2 cellular contexts compared by ENCODE assay signal in genomic region chr7:653829-654764, GRCh38.
TF ChIP-seq lines count a peak whose summit lies in the region.

No MANE protein-coding gene starts in this region.

TF ChIP-seq in HepG2, 621 proteins besides CTCF, POLR2A, EP300 and RAD21 (continues in another document):
- TF ChIP-seq ZNF207 (IDR thresholded peaks at IDR 0.05; ENCODE audit: borderline replicate concordance) (no peak), MLLT10 (CRISPR knock-in tag; IDR thresholded peaks at IDR 0.05) (no peak), ZBTB20 (CRISPR knock-in tag; IDR thresholded peaks at IDR 0.05; ENCODE audit: borderline replicate concordance, low read depth) (no peak), ZBTB37 (CRISPR knock-in tag; IDR thresholded peaks at IDR 0.05) (no peak), PRPF4 (IDR thresholded peaks at IDR 0.05; ENCODE audit: low read depth, low read length, poor library complexity, severe bottlenecking) (no peak), ZFP1 (CRISPR knock-in tag; IDR thresholded peaks at IDR 0.05) (no peak), RFXAP (CRISPR knock-in tag; IDR thresholded peaks at IDR 0.05; ENCODE audit: borderline replicate concordance) (no peak), ZNF629 (CRISPR knock-in tag; conservative IDR thresholded peaks at IDR 0.05) (no peak), ZNF317 (CRISPR knock-in tag; IDR thresholded peaks at IDR 0.05) (no peak), MAZ (IDR thresholded peaks at IDR 0.05; ENCODE audit: borderline replicate concordance, low read depth, low read length) (no peak), MAZ (CRISPR knock-in tag; IDR thresholded peaks at IDR 0.05; ENCODE audit: low read depth) (no peak), TBX2 (CRISPR knock-in tag; IDR thresholded peaks at IDR 0.05; ENCODE audit: borderline replicate concordance) (no peak), ZNF883 (CRISPR knock-in tag; IDR thresholded peaks at IDR 0.05; ENCODE audit: not compliant biosample characterization) (no peak), ZNF282 (IDR thresholded peaks at IDR 0.05; ENCODE audit: partially characterized antibody) (peak; percentile 53), ZNF704 (CRISPR knock-in tag; IDR thresholded peaks at IDR 0.05; ENCODE audit: borderline replicate concordance) (no peak), ZNF557 (CRISPR knock-in tag; IDR thresholded peaks at IDR 0.05) (no peak), ATF7 (IDR thresholded peaks at IDR 0.05) (peak; percentile 11; the same call in 1 of the 2 replicates), ATF7 (CRISPR knock-in tag; IDR thresholded peaks at IDR 0.05) (no peak), HNRNPH1 (optimal IDR thresholded peaks at IDR 0.05; ENCODE audit: low read depth, low read length) (no peak), ZSCAN12 (CRISPR knock-in tag; IDR thresholded peaks at IDR 0.05) (no peak), E2F2 (CRISPR knock-in tag; IDR thresholded peaks at IDR 0.05; ENCODE audit: borderline replicate concordance) (no peak), ZFP36 (IDR thresholded peaks at IDR 0.05; ENCODE audit: borderline replicate concordance, low read depth, low read length, partially characterized antibody) (no peak), PHB2 (IDR thresholded peaks at IDR 0.05; ENCODE audit: partially characterized antibody) (no peak), TGIF2 (CRISPR knock-in tag; IDR thresholded peaks at IDR 0.05) (no peak), CREB1 (IDR thresholded peaks at IDR 0.05) (peak; percentile 85), CREB1 (CRISPR knock-in tag; IDR thresholded peaks at IDR 0.05) (no peak), MBD4 (IDR thresholded peaks at IDR 0.05; ENCODE audit: borderline replicate concordance, low read length) (no peak), U2AF1 (optimal IDR thresholded peaks at IDR 0.05; ENCODE audit: low read depth, low read length) (no peak), PREB (CRISPR knock-in tag; IDR thresholded peaks at IDR 0.05) (no peak), ZNF224 (CRISPR knock-in tag; IDR thresholded peaks at IDR 0.05) (no peak), MTF2 (CRISPR knock-in tag; IDR thresholded peaks at IDR 0.05; ENCODE audit: borderline replicate concordance) (no peak), HOXA9 (CRISPR knock-in tag; IDR thresholded peaks at IDR 0.05; ENCODE audit: borderline replicate concordance) (no peak), ZBTB44 (CRISPR knock-in tag; IDR thresholded peaks at IDR 0.05) (no peak), RNF2 (conservative IDR thresholded peaks at IDR 0.05; ENCODE audit: low read depth) (no peak), NR3C1 (CRISPR knock-in tag; IDR thresholded peaks at IDR 0.05) (no peak), RXRA (CRISPR knock-in tag; IDR thresholded peaks at IDR 0.05) (no peak), MEF2D (CRISPR knock-in tag; IDR thresholded peaks at IDR 0.05) (no peak)

TF ChIP-seq in K562, 482 proteins besides CTCF, POLR2A, EP300 and RAD21 (continues in another document):
- TF ChIP-seq HMG20A (CRISPR knock-in tag; conservative IDR thresholded peaks at IDR 0.05) (no peak), LARP7 (IDR thresholded peaks at IDR 0.05) (peak; percentile 49; the same call in 1 of the 2 replicates), SETDB1 (IDR thresholded peaks at IDR 0.05; ENCODE audit: low read length) (no peak), KDM1A (IDR thresholded peaks at IDR 0.05) (peak; percentile 44 to 73), FIP1L1 (IDR thresholded peaks at IDR 0.05; ENCODE audit: low read depth, low read length, poor library complexity, severe bottlenecking) (no peak), CGGBP1 (CRISPR knock-in tag; IDR thresholded peaks at IDR 0.05) (no peak), TFAM (CRISPR knock-in tag; conservative IDR thresholded peaks at IDR 0.05) (no peak), ZNF407 (IDR thresholded peaks at IDR 0.05; ENCODE audit: low read depth) (0 out of 2 replicates have a peak, but pooled peaks have one; percentile 8), MTA1 (IDR thresholded peaks at IDR 0.05; ENCODE audit: borderline replicate concordance) (no peak), CXXC5 (CRISPR knock-in tag; IDR thresholded peaks at IDR 0.05) (no peak), ID3 (CRISPR knock-in tag; IDR thresholded peaks at IDR 0.05) (no peak), ID3 (tag; IDR thresholded peaks at IDR 0.05) (no peak), THRAP3 (IDR thresholded peaks at IDR 0.05; ENCODE audit: borderline replicate concordance) (no peak), ZNF217 (CRISPR knock-in tag; IDR thresholded peaks at IDR 0.05) (no peak), DACH1 (IDR thresholded peaks at IDR 0.05; ENCODE audit: partially characterized antibody) (peak; percentile 2), ZKSCAN8 (CRISPR knock-in tag; IDR thresholded peaks at IDR 0.05) (no peak), RERE (CRISPR knock-in tag; IDR thresholded peaks at IDR 0.05; ENCODE audit: borderline replicate concordance) (no peak), ZNF699 (CRISPR knock-in tag; IDR thresholded peaks at IDR 0.05; ENCODE audit: insufficient replicate concordance) (no peak), ZNF778 (CRISPR knock-in tag; IDR thresholded peaks at IDR 0.05) (no peak), CCNT2 (IDR thresholded peaks at IDR 0.05; ENCODE audit: borderline replicate concordance, extremely low read depth, insufficient read length, low read depth, low read length) (no peak), AFF1 (IDR thresholded peaks at IDR 0.05; ENCODE audit: low read depth in 1 of 2, partially characterized antibody in 2 of 2) (no peak)
